Comparison of ENCODE assay signal across 1 cellular context in genomic region chr12:63863658-63864455, GRCh38.
TF ChIP-seq lines count a peak whose summit lies in the region.

No MANE protein-coding gene starts in this region.

TF ChIP-seq in SK-N-SH treated with all-trans-retinoic acid at 6 μM for 48 hours, 23 proteins besides CTCF, POLR2A, EP300 and RAD21 (continued from another document):
- no peak for TF ChIP-seq TSHZ2 (CRISPR knock-in tag; IDR thresholded peaks at IDR 0.05)
- TF ChIP-seq, protein P1, sequence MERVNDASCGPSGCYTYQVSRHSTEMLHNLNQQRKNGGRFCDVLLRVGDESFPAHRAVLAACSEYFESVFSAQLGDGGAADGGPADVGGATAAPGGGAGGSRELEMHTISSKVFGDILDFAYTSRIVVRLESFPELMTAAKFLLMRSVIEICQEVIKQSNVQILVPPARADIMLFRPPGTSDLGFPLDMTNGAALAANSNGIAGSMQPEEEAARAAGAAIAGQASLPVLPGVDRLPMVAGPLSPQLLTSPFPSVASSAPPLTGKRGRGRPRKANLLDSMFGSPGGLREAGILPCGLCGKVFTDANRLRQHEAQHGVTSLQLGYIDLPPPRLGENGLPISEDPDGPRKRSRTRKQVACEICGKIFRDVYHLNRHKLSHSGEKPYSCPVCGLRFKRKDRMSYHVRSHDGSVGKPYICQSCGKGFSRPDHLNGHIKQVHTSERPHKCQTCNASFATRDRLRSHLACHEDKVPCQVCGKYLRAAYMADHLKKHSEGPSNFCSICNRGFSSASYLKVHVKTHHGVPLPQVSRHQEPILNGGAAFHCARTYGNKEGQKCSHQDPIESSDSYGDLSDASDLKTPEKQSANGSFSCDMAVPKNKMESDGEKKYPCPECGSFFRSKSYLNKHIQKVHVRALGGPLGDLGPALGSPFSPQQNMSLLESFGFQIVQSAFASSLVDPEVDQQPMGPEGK (CRISPR knock-in tag; IDR thresholded peaks at IDR 0.05; ENCODE audit: borderline replicate concordance): no peak
- TF ChIP-seq SNAI2 (CRISPR knock-in tag; IDR thresholded peaks at IDR 0.05): no peak
- no peak for TF ChIP-seq ZFP30 (CRISPR knock-in tag; IDR thresholded peaks at IDR 0.05)
- TF ChIP-seq, protein P2, sequence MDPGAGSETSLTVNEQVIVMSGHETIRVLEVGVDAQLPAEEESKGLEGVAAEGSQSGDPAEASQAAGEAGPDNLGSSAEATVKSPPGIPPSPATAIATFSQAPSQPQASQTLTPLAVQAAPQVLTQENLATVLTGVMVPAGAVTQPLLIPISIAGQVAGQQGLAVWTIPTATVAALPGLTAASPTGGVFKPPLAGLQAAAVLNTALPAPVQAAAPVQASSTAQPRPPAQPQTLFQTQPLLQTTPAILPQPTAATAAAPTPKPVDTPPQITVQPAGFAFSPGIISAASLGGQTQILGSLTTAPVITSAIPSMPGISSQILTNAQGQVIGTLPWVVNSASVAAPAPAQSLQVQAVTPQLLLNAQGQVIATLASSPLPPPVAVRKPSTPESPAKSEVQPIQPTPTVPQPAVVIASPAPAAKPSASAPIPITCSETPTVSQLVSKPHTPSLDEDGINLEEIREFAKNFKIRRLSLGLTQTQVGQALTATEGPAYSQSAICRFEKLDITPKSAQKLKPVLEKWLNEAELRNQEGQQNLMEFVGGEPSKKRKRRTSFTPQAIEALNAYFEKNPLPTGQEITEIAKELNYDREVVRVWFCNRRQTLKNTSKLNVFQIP (CRISPR knock-in tag; IDR thresholded peaks at IDR 0.05; ENCODE audit: borderline replicate concordance, low read depth): no peak
- no peak for TF ChIP-seq ZC3H10 (CRISPR knock-in tag; IDR thresholded peaks at IDR 0.05)
- no peak for TF ChIP-seq ISL1 (CRISPR knock-in tag; IDR thresholded peaks at IDR 0.05)
- no peak for TF ChIP-seq ESRRG (CRISPR knock-in tag; IDR thresholded peaks at IDR 0.05)
- TF ChIP-seq, protein P3, sequence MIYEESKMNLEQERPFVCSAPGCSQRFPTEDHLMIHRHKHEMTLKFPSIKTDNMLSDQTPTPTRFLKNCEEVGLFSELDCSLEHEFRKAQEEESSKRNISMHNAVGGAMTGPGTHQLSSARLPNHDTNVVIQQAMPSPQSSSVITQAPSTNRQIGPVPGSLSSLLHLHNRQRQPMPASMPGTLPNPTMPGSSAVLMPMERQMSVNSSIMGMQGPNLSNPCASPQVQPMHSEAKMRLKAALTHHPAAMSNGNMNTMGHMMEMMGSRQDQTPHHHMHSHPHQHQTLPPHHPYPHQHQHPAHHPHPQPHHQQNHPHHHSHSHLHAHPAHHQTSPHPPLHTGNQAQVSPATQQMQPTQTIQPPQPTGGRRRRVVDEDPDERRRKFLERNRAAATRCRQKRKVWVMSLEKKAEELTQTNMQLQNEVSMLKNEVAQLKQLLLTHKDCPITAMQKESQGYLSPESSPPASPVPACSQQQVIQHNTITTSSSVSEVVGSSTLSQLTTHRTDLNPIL (CRISPR knock-in tag; IDR thresholded peaks at IDR 0.05; ENCODE audit: low read depth): no peak
